8 cellular contexts compared by ENCODE assay signal in the genomic region with DNA sequence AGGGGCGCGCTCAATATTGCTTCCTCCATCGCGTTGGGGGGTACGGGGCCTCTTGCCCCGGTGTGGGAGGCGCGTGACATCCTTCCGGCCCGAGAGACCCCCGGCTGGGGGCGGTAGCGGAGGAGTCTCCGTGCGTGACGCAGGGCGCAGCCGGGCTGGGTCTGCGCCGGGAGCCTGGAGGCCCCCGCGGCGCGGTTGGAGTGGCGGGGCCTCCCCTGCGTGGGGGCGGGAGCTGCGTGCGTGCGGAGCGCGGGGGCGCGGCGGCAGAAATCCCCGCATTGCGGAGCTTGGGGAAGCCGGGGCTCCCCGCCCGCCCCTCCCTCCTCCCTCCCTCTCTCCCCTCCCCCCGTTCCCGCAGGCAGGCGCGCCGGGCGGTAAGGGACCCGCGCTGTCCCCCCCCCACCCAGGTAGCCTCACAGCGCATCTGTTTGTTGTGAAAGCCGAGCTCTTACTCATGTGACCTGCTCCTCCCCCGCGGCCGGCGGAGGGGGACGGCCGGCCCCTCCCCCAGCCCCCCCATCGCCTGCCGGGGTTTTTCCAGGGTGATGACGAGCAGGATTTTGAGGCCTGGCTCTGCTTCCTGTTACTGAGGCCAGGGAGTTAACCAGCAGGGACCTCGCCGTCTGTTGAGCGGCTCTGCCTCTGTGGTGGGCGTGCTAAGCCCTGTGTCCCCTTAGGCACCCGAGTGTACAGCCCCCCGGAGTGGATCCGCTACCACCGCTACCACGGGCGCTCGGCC. TPM values are rescaled to one million over a fixed set of nuclear protein-coding genes. Genes with fewer than 3 reads are reported as not detected.
DNase-seq lines count a peak whose midpoint lies in the region; ATAC-seq and TF ChIP-seq lines count a peak whose summit lies in the region.

No MANE protein-coding gene starts in this region.

- H3K9me2 ChIP-seq in Karpas-422 (replicated peaks; ENCODE audit: insufficient read depth, low read length): no peaks in the 10 kb centered on the region

- ATAC-seq in activated naive CD8-positive, alpha-beta T cell treated with anti-CD3 and anti-CD28 coated beads, Interleukin-2, amount 50 U/mL, for 24 hours: peak; percentile 18
- peak; percentile 56 for ATAC-seq in Right ventricle myocardium superior (ENCODE audit: poor library complexity)
- no peak for ATAC-seq in GM18498 (IDR thresholded peaks at IDR 0.05; ENCODE audit: unreplicated experiment)

- peak overlapping the region; percentile 78 for H3K4me2 ChIP-seq in Karpas-422 (ENCODE audit: low read depth, low read length, poor library complexity, severe bottlenecking)

- H3K36me3 Mint-ChIP-seq in activated naive CD8-positive, alpha-beta T cell treated with anti-CD3 and anti-CD28 coated beads, Interleukin-2, amount 50 U/mL, for 24 hours (ENCODE audit: low read depth): peaks cover 31% of the 10 kb centered on the region

- H2AFZ ChIP-seq in Karpas-422 (ENCODE audit: low read length): no peak overlapping the region

- H3K27ac ChIP-seq in Karpas-422 (ENCODE audit: low read length) (no peak overlapping the region), ovary (peak overlapping the region; percentile 97 to 99), testis (peak overlapping the region; percentile 86 to 95)

- H3K9ac ChIP-seq in Karpas-422 (ENCODE audit: low read length): peak overlapping the region; percentile 91

- H3K79me2 ChIP-seq in Karpas-422 (ENCODE audit: low read length): peaks cover 7% of the 10 kb centered on the region

- peak overlapping the region; percentile 90 for H3K27ac Mint-ChIP-seq in activated naive CD8-positive, alpha-beta T cell treated with anti-CD3 and anti-CD28 coated beads, Interleukin-2, amount 50 U/mL, for 24 hours

- DNase-seq in EL (peak; percentile 94), Karpas-422 (peak; percentile 56), T follicular helper cell (ENCODE audit: low read depth) (peak; percentile 79), Right ventricle myocardium superior (peak; percentile 91), ovary (peak; percentile 91 to 95 (median 93)), testis (peak; percentile 87)
- DNase-seq in activated naive CD8-positive, alpha-beta T cell treated with anti-CD3 and anti-CD28 coated beads, Interleukin-2, amount 50 U/mL, for 24 hours: peak; percentile 91

- no peak for TF ChIP-seq EP300 in ovary (IDR thresholded peaks at IDR 0.05)

- intact Hi-C loops in Right ventricle myocardium superior (cut with DNase I): no loop called here
- intact Hi-C loops in ovary (cut with DNase I): no loop called here
- intact Hi-C loops in testis (cut with DNase I; ENCODE audit: low total_unique reads): no loop called here

- no peaks in the 10 kb centered on the region for H3K9me3 Mint-ChIP-seq in activated naive CD8-positive, alpha-beta T cell treated with anti-CD3 and anti-CD28 coated beads, Interleukin-2, amount 50 U/mL, for 24 hours

- TF ChIP-seq POLR2A in ovary (IDR thresholded peaks at IDR 0.05) (no peak), testis (IDR thresholded peaks at IDR 0.05) (no peak)

- peak overlapping the region; percentile 92 for H3K4me3 Mint-ChIP-seq in activated naive CD8-positive, alpha-beta T cell treated with anti-CD3 and anti-CD28 coated beads, Interleukin-2, amount 50 U/mL, for 24 hours

- peaks cover 33% of the 10 kb centered on the region for H3K4me1 Mint-ChIP-seq in activated naive CD8-positive, alpha-beta T cell treated with anti-CD3 and anti-CD28 coated beads, Interleukin-2, amount 50 U/mL, for 24 hours

- H4K20me1 ChIP-seq in Karpas-422 (ENCODE audit: insufficient read depth, low read depth, low read length): peaks cover 52% of the 10 kb centered on the region

- H3K4me1 ChIP-seq in Karpas-422 (ENCODE audit: low read length): peaks cover 33% of the 10 kb centered on the region
- H3K4me1 ChIP-seq in ovary (ENCODE audit: insufficient read depth): peaks cover 20% of the 10 kb centered on the region
- peaks cover 44% of the 10 kb centered on the region for H3K4me1 ChIP-seq in testis

- H3K36me3 ChIP-seq in Karpas-422 (ENCODE audit: insufficient read depth, low read length) (peaks cover 15% of the 10 kb centered on the region), ovary (no peaks in the 10 kb centered on the region), testis (ENCODE audit: low read depth, missing control alignments) (no peaks in the 10 kb centered on the region)

- H3K9me3 ChIP-seq in Karpas-422 (ENCODE audit: low read length) (no peaks in the 10 kb centered on the region), ovary (no peaks in the 10 kb centered on the region), testis (no peaks in the 10 kb centered on the region)

- H3K4me3 ChIP-seq in Karpas-422 (ENCODE audit: low read length) (peak overlapping the region; percentile 86), ovary (peak overlapping the region; percentile 82), testis (peak overlapping the region; percentile 78 to 89)

- WGBS in ovary, 3 donors: 2 to 14% (median 4%) methylated on average over 13 to 69 of the region's 70 CpGs
- 0 to 11% methylated on average over 2 to 66 of the region's 70 CpGs for WGBS in testis, 2 donors

- no peaks in the 10 kb centered on the region for H3K27me3 ChIP-seq in Karpas-422 (ENCODE audit: low read length)
- H3K27me3 ChIP-seq in ovary: no peaks in the 10 kb centered on the region
- no peaks in the 10 kb centered on the region for H3K27me3 ChIP-seq in testis

- no peaks in the 10 kb centered on the region for H3K27me3 Mint-ChIP-seq in activated naive CD8-positive, alpha-beta T cell treated with anti-CD3 and anti-CD28 coated beads, Interleukin-2, amount 50 U/mL, for 24 hours

- TF ChIP-seq CTCF in ovary (IDR thresholded peaks at IDR 0.05) (peak in 1 of 3 donors; percentile 8), testis (IDR thresholded peaks at IDR 0.05) (no peak)

RNA-seq across cellular contexts. Expression of gene PIM3, which starts 1.6 kb away (rescaled TPM):
- total RNA-seq in Karpas-422 (2014; rRNA removed; shearing (Covaris generic); ENCODE audit: low replicate concordance): 15.4 and 41.1 TPM in 2 replicates
- total RNA-seq in Right ventricle myocardium superior: 61.5 TPM
- total RNA-seq in ovary: 100 to 1,000 TPM in 1 of 7 donors, 10 to 100 TPM in 6; 29.7 to 291 (median 45.3) TPM
- 10 to 100 TPM in 1 of 2 donors, 1 to 10 TPM in 1; 7.3 to 34.1 TPM for polyA plus RNA-seq in ovary
- 10 to 100 TPM; 68.2 to 89.9 TPM for total RNA-seq in testis
- polyA plus RNA-seq in testis (ENCODE audit: insufficient read depth, low read depth, low replicate concordance): 50.8 TPM

RNA-seq across cellular contexts. Expression of gene CRELD2, which starts 43.7 kb away (rescaled TPM):
- 12.7 and 34.2 TPM in 2 replicates for total RNA-seq in Karpas-422 (2014; rRNA removed; shearing (Covaris generic); ENCODE audit: low replicate concordance)
- total RNA-seq in Right ventricle myocardium superior (22.1 TPM), ovary (10 to 100 TPM; 12.9 to 53.4 (median 27.8) TPM), testis (10 to 100 TPM; 57.9 to 64.2 TPM)
- polyA plus RNA-seq in ovary (10 to 100 TPM in 1 of 2 donors, 1 to 10 TPM in 1; 9.5 to 21.4 TPM), testis (ENCODE audit: insufficient read depth, low read depth, low replicate concordance) (58.3 TPM)

RNA-seq across cellular contexts. Expression of gene ALG12, which starts 43.9 kb away (rescaled TPM):
- 4.7 and 4.8 TPM in 2 replicates for total RNA-seq in Karpas-422 (2014; rRNA removed; shearing (Covaris generic); ENCODE audit: low replicate concordance)
- 13.8 TPM for total RNA-seq in Right ventricle myocardium superior
- 10 to 100 TPM; 10.5 to 19.2 (median 15.5) TPM for total RNA-seq in ovary
- polyA plus RNA-seq in ovary: 10 to 100 TPM in 1 of 2 donors, 1 to 10 TPM in 1; 3.5 to 10.3 TPM
- 10 to 100 TPM; 11.9 to 18.3 TPM for total RNA-seq in testis
- 10.6 TPM for polyA plus RNA-seq in testis (ENCODE audit: insufficient read depth, low read depth, low replicate concordance)

RNA-seq across cellular contexts. Expression of gene IL17REL, which starts 50.4 kb away (rescaled TPM):
- total RNA-seq in Karpas-422 (2014; rRNA removed; shearing (Covaris generic); ENCODE audit: low replicate concordance): not detected in 2 replicates
- total RNA-seq in Right ventricle myocardium superior (not detected), ovary (under 1 TPM in 3 of 7 donors, not detected in 4; 0.10 to 0.18 (median 0.10) TPM), testis (under 1 TPM; 0.25 to 0.55 TPM)
- polyA plus RNA-seq in ovary (under 1 TPM in 1 of 2 donors, not detected in 1; 0.05 TPM), testis (ENCODE audit: insufficient read depth, low read depth, low replicate concordance) (0.30 TPM)
